Comparison of ENCODE assay signal across 8 cellular contexts in genomic region chr6:105994522-105995402, GRCh38.
DNase-seq lines count a peak whose midpoint lies in the region; ATAC-seq lines count a peak whose summit lies in the region.

No MANE protein-coding gene starts in this region.

- peak overlapping the region; percentile 76 for H3K27ac Mint-ChIP-seq in activated CD4-positive, alpha-beta T cell treated with anti-CD3 and anti-CD28 coated beads for 36 hours

- CTCF ChIA-PET in activated CD4-positive, alpha-beta T cell treated with anti-CD3 and anti-CD28 coated beads for 36 hours (lab: Charles Lee) = interaction anchor here (0.9 to 6.4 kb wide), 6 partner anchors 13 to 307 kb away, joined by 3 to 49 read pairs (median 9); no protein-coding TSS in a partner anchor

- H3K36me3 Mint-ChIP-seq in activated CD4-positive, alpha-beta T cell treated with anti-CD3 and anti-CD28 coated beads for 36 hours (ENCODE audit: low read depth) = peaks cover 2% of the 10 kb centered on the region

- DNase-seq in GDM1 (lab: John Stamatoyannopoulos, UW) (peak; percentile 57), MG63 (peak; percentile 75), dedifferentiated amniotic fluid mesenchymal stem cell (ENCODE audit: extremely low spot score) (peak; percentile 61), left lobe of liver (ENCODE audit: low spot score) (no peak), DMS79 treated with DMSO at 0.1 percent for 48 hours (lab: John Stamatoyannopoulos, UW) (no peak)
- DNase-seq in activated CD4-positive, alpha-beta T cell treated with anti-CD3 and anti-CD28 coated beads for 36 hours = peak; percentile 72
- DNase-seq in stimulated activated CD4-positive, alpha-beta T cell treated with anti-CD3 and anti-CD28 coated beads, TNF-alpha, amount 100 ng/mL, for 1 hour (ENCODE audit: low read depth in 3 of 3, low spot score in 1 of 3) = peak in 2 of 3 donors; percentile 18 to 43

- ATAC-seq in activated CD4-positive, alpha-beta T cell treated with anti-CD3 and anti-CD28 coated beads for 36 hours = peak; percentile 13
- ATAC-seq in left lobe of liver = peak; percentile 27
- ATAC-seq in GM21786 (IDR thresholded peaks at IDR 0.05; ENCODE audit: unreplicated experiment) = no peak

- POLR2A ChIA-PET in activated CD4-positive, alpha-beta T cell treated with anti-CD3 and anti-CD28 coated beads for 36 hours (lab: Charles Lee) = interaction anchor here (0.6 to 0.7 kb wide), 2 partner anchors 9 to 32 kb away, joined by 3 to 6 read pairs; no protein-coding TSS in a partner anchor

- no peaks in the 10 kb centered on the region; the same call in 1 of the 2 replicates for H3K27me3 ChIP-seq in MG63

- peak overlapping the region; percentile 77 for H3K4me3 Mint-ChIP-seq in activated CD4-positive, alpha-beta T cell treated with anti-CD3 and anti-CD28 coated beads for 36 hours

- intact Hi-C loops in activated CD4-positive, alpha-beta T cell treated with anti-CD3 and anti-CD28 coated beads for 36 hours (cut with DNase I, micrococcal nuclease) = loop anchor here (2.0 to 10.0 kb wide), 9 partner anchors 88 to 520 kb away; partner anchors contain the start of genes ATG5 (in 1 of the 2) and PRDM1 (in 1 of the 2)

- H3K4me1 Mint-ChIP-seq in activated CD4-positive, alpha-beta T cell treated with anti-CD3 and anti-CD28 coated beads for 36 hours = peaks cover 32% of the 10 kb centered on the region

- peak overlapping the region; percentile 70 for H3K4me3 ChIP-seq in MG63

- H3K9me3 Mint-ChIP-seq in activated CD4-positive, alpha-beta T cell treated with anti-CD3 and anti-CD28 coated beads for 36 hours (ENCODE audit: low read depth) = no peaks in the 10 kb centered on the region

- H3K27me3 Mint-ChIP-seq in activated CD4-positive, alpha-beta T cell treated with anti-CD3 and anti-CD28 coated beads for 36 hours = peaks cover 52% of the 10 kb centered on the region

- H3K9me3 ChIP-seq in MG63 = no peaks in the 10 kb centered on the region

- no peaks in the 10 kb centered on the region for H3K36me3 ChIP-seq in MG63

Comparison
In these comparisons a context has a peak if more than half of its experiments do, and no peak if none do; other contexts are left out.
1. DNase-seq: peak in GDM1 (single experiment), MG63 (single experiment), activated CD4-positive, alpha-beta T cell treated with anti-CD3 and anti-CD28 coated beads for 36 hours (single experiment), dedifferentiated amniotic fluid mesenchymal stem cell (single experiment) and stimulated activated CD4-positive, alpha-beta T cell treated with anti-CD3 and anti-CD28 coated beads, TNF-alpha, amount 100 ng/mL, for 1 hour (2 of 3); none in left lobe of liver (single experiment) and DMS79 treated with DMSO at 0.1 percent for 48 hours (single experiment).